24 cellular contexts compared by ENCODE assay signal in the genomic region with DNA sequence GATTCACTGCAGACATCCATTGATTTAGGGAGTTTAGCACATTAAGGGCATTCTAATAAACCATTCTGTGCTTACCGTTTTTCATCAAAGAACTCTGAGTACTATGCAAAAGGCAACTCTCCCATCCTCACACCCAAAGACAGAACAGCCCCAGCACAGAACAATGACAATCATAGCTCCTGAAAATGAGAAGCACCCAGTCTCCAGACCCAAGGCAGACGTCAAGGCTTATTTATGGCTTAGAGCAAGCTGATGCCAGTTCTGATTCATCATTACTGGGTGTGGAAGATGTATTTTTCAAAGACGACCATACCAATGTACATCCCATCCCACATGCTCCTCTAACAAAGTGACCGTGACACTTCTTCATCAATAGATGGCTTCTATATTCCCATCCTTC.
DNase-seq lines count a peak whose midpoint lies in the region; ATAC-seq and TF ChIP-seq lines count a peak whose summit lies in the region.
"Had no signal": no experiment of that assay in that cellular context is flagged by ENCODE, and none has a peak within 500 bp of the region (broad histone marks: within the 10 kb centered on the region; RNA-seq: fewer than 3 reads in every experiment).

No MANE protein-coding gene starts in this region.

- CTCF ChIA-PET in activated CD4-positive, alpha-beta memory T cell treated with anti-CD3 and anti-CD28 coated beads for 36 hours (lab: Charles Lee), result interaction anchor here (1.2 to 2.7 kb wide), 3 partner anchors 67 to 100 kb away, joined by 3 to 16 read pairs (median 4); no protein-coding TSS in a partner anchor

- H3K4me3 ChIP-seq in DND-41 (ENCODE audit: low read depth in 1 of 2, low read length in 2 of 2), result no peak overlapping the region
- H3K4me3 ChIP-seq: adrenal gland, hepatocyte had no signal

- no peaks in the 10 kb centered on the region for H3K9me3 ChIP-seq in DND-41 (ENCODE audit: insufficient read depth, low read length, severe bottlenecking)
- H3K9me3 ChIP-seq: adrenal gland, BE2C had no signal

- no peak overlapping the region; the same call in 1 of the 2 replicates for H3K4me2 ChIP-seq in DND-41 (ENCODE audit: insufficient read depth, low read length)
- H3K4me2 ChIP-seq: hepatocyte had no signal

- no peaks in the 10 kb centered on the region for H3K36me3 Mint-ChIP-seq in activated CD4-positive, alpha-beta memory T cell treated with anti-CD3 and anti-CD28 coated beads for 36 hours
- peaks cover 3 to 9% (median 7%) of the 10 kb centered on the region in 3 donors for H3K36me3 Mint-ChIP-seq in immature natural killer cell

- POLR2A ChIA-PET in activated CD4-positive, alpha-beta memory T cell treated with anti-CD3 and anti-CD28 coated beads for 36 hours (lab: Charles Lee), result interaction anchor here (3.4 kb wide), 1 partner anchor 68 kb away, joined by 21 read pairs; the partner anchor contains the start of gene OSBPL3

- ATAC-seq in DND-41 (ENCODE audit: insufficient read depth, low read depth) (no peak), GM18868 (IDR thresholded peaks at IDR 0.05; ENCODE audit: unreplicated experiment) (no peak)
- ATAC-seq: Panc1 had no signal

- no peak for TF ChIP-seq CTCF in DND-41 (IDR thresholded peaks at IDR 0.05; ENCODE audit: borderline replicate concordance, extremely low read depth, low read length, poor library complexity, severe bottlenecking)

- no peaks in the 10 kb centered on the region for H3K27me3 ChIP-seq in DND-41 (ENCODE audit: insufficient read depth, low read length, poor library complexity)
- H3K27me3 ChIP-seq: adrenal gland, BE2C, hepatocyte had no signal

- no peak overlapping the region for H3K4me3 Mint-ChIP-seq in activated CD4-positive, alpha-beta memory T cell treated with anti-CD3 and anti-CD28 coated beads for 36 hours
- H3K4me3 Mint-ChIP-seq in immature natural killer cell, result peak overlapping the region; percentile 23 to 77 (median 47)
- H3K4me3 Mint-ChIP-seq: dendritic cell treated with granulocyte-macrophage colony-stimulating factor and Interleukin-4, amounts not matched to agents 40 ng/mL and 50 ng/mL, for 4 days; nephron had no signal

- H2AFZ ChIP-seq in DND-41 (ENCODE audit: low read depth, low read length), result no peak overlapping the region
- H2AFZ ChIP-seq: hepatocyte had no signal

- H3K9me3 Mint-ChIP-seq in activated CD4-positive, alpha-beta memory T cell treated with anti-CD3 and anti-CD28 coated beads for 36 hours, result no peaks in the 10 kb centered on the region
- H3K9me3 Mint-ChIP-seq in immature natural killer cell, result no peaks in the 10 kb centered on the region
- H3K9me3 Mint-ChIP-seq: activated T-cell treated with anti-CD3 and anti-CD28 coated beads, Interleukin-2, amount 50 U/mL, for 24 hours; dendritic cell treated with granulocyte-macrophage colony-stimulating factor and Interleukin-4, amounts not matched to agents 40 ng/mL and 50 ng/mL, for 4 days; nephron had no signal

- peaks cover 6% of the 10 kb centered on the region; the same call in 1 of the 2 replicates for H4K20me1 ChIP-seq in DND-41 (ENCODE audit: insufficient read depth, low read length)

- H3K27ac ChIP-seq in DND-41 (ENCODE audit: low read length), result peak overlapping the region; percentile 81
- H3K27ac ChIP-seq: adrenal gland, hepatocyte had no signal

- peak overlapping the region; percentile 52 for H3K27ac Mint-ChIP-seq in activated CD4-positive, alpha-beta memory T cell treated with anti-CD3 and anti-CD28 coated beads for 36 hours
- H3K27ac Mint-ChIP-seq in immature natural killer cell, result peak overlapping the region in 3 of 6 donors; percentile 62 to 71 (median 71)
- H3K27ac Mint-ChIP-seq: activated T-cell treated with anti-CD3 and anti-CD28 coated beads, Interleukin-2, amount 50 U/mL, for 24 hours; dendritic cell treated with granulocyte-macrophage colony-stimulating factor and Interleukin-4, amounts not matched to agents 40 ng/mL and 50 ng/mL, for 4 days; nephron had no signal

- H3K27me3 Mint-ChIP-seq in activated CD4-positive, alpha-beta memory T cell treated with anti-CD3 and anti-CD28 coated beads for 36 hours, result no peaks in the 10 kb centered on the region
- peaks cover 0 to 5% (median 3%) of the 10 kb centered on the region in 3 donors for H3K27me3 Mint-ChIP-seq in immature natural killer cell (ENCODE audit: low read depth in 3 of 3)
- H3K27me3 Mint-ChIP-seq: activated T-cell treated with anti-CD3 and anti-CD28 coated beads, Interleukin-2, amount 50 U/mL, for 24 hours; dendritic cell treated with granulocyte-macrophage colony-stimulating factor and Interleukin-4, amounts not matched to agents 40 ng/mL and 50 ng/mL, for 4 days had no signal

- intact Hi-C loops in activated CD4-positive, alpha-beta memory T cell treated with anti-CD3 and anti-CD28 coated beads for 36 hours (cut with micrococcal nuclease), result loop anchor here (5.0 kb wide), 1 partner anchor 1380 kb away; the partner anchor contains the start of gene TRA2A

- H3K9ac ChIP-seq in DND-41 (ENCODE audit: low read depth, low read length), result no peak overlapping the region

- peak; percentile 25 for DNase-seq in NCI-H345 (lab: John Stamatoyannopoulos, UW)
- DNase-seq in NCI-H345 treated with DMSO at 0.1 percent for 48 hours (lab: John Stamatoyannopoulos, UW; ENCODE audit: unreplicated experiment), result no peak
- no peak for DNase-seq in DND-41
- DNase-seq in activated CD4-positive, alpha-beta memory T cell treated with anti-CD3 and anti-CD28 coated beads for 36 hours, result no peak
- no peak for DNase-seq in immature natural killer cell
- no peak for DNase-seq in iPS-NIHi7 (ENCODE audit: extremely low spot score)
- DNase-seq in activated gamma-delta T cell (lab: John Stamatoyannopoulos, UW), result no peak
- DNase-seq: activated CD4-positive, alpha-beta T cell treated with anti-CD3 and anti-CD28 coated beads for 4 hours; activated T-cell treated with anti-CD3 and anti-CD28 coated beads, Interleukin-2, amount 50 U/mL, for 24 hours; adrenal gland; BE2C; GOT3; Kasumi-1; kidney; mesenchymal stem cell; NCI-H1105; NCI-H774; posterior cingulate gyrus; stimulated activated CD4-positive, alpha-beta T cell treated with anti-CD3 and anti-CD28 coated beads, Interleukin-2, amount 100 ng/mL, for 24 hours had no signal

- H3K79me2 ChIP-seq in DND-41 (ENCODE audit: insufficient read depth, low read length), result peaks cover 61% of the 10 kb centered on the region

- no peaks in the 10 kb centered on the region for H3K36me3 ChIP-seq in DND-41 (ENCODE audit: insufficient read depth, low read length)
- H3K36me3 ChIP-seq: adrenal gland had no signal

- H3K4me1 ChIP-seq in DND-41 (ENCODE audit: insufficient read depth, low read length), result peaks cover 76% of the 10 kb centered on the region

- H3K4me1 Mint-ChIP-seq in activated CD4-positive, alpha-beta memory T cell treated with anti-CD3 and anti-CD28 coated beads for 36 hours (ENCODE audit: low read depth), result peaks cover 72% of the 10 kb centered on the region
- H3K4me1 Mint-ChIP-seq in immature natural killer cell, result peaks cover 69 to 78% of the 10 kb centered on the region in 2 donors
